ENCODE assay signal across 23 cellular contexts in genomic region chr16:89801800-89802199, GRCh38. TPM values are rescaled to one million over a fixed set of nuclear protein-coding genes. Genes with fewer than 3 reads are reported as not detected.
DNase-seq lines count a peak whose midpoint lies in the region; FAIRE-seq and TF ChIP-seq lines count a peak whose summit lies in the region.
"Had no signal": no experiment of that assay in that cellular context is flagged by ENCODE, and none has a peak within 500 bp of the region (broad histone marks: within the 10 kb centered on the region; RNA-seq: fewer than 3 reads in every experiment).

No MANE protein-coding gene starts in this region.

- DNase-seq in NCI-H446 treated with DMSO at 0.1 percent for 48 hours (lab: John Stamatoyannopoulos, UW) (peak; percentile 45), endothelial cell of umbilical vein (ENCODE audit: low read depth, low spot score) (peak; percentile 64), myocyte (ENCODE audit: low read depth) (peak; percentile 39), lower leg skin (ENCODE audit: low spot score in 2 of 2) (no peak), NCI-H345 treated with DMSO at 0.1 percent for 48 hours (lab: John Stamatoyannopoulos, UW; ENCODE audit: unreplicated experiment) (no peak), substantia nigra (lab: John Stamatoyannopoulos, UW) (no peak)
- DNase-seq: activated CD4-positive, alpha-beta memory T cell treated with anti-CD3 and anti-CD28 coated beads, Interleukin-2, amount 10 ng/mL, durations not matched to agents 7 days and 5 days; activated CD4-positive, CD25-positive, alpha-beta regulatory T cell treated with anti-CD3 and anti-CD28 coated beads, Interleukin-2, amount 50 U/mL, for 72 hours; activated naive CD8-positive, alpha-beta T cell treated with anti-CD3 and anti-CD28 coated beads for 36 hours; central memory CD4-positive, alpha-beta T cell; foreskin keratinocyte; heart right ventricle; NCI-H187; NCI-H2227 treated with DMSO at 0.1 percent for 48 hours; RPMI8226; sigmoid colon; stimulated activated naive B cell treated with anti-CD40 and anti-IgM and Interleukin-4, amounts not matched to agents 10 μg/mL and 1 μg/mL and 100 μg/mL, for 72 hours had no signal

- CTCF ChIA-PET in endothelial cell of umbilical vein (lab: Charles Lee), result interaction anchor here (1.6 to 3.3 kb wide), 3 partner anchors 8 to 59 kb away, joined by 5 to 10 read pairs (median 8); no protein-coding TSS in a partner anchor

- WGBS in lower leg skin, 2 donors, result 86 to 87% methylated on average over 12 of the region's 12 CpGs

- TF ChIP-seq RAD21 in Ishikawa (IDR thresholded peaks at IDR 0.05; ENCODE audit: low read depth), result no peak

- FAIRE-seq in endothelial cell of umbilical vein (lab: Jason Lieb, UNC), result no peak
- FAIRE-seq: endometrium, GM12878 had no signal

- H3K27ac ChIP-seq in endothelial cell of umbilical vein (ENCODE audit: insufficient read depth, low read depth, low read length) (no peak overlapping the region), substantia nigra (ENCODE audit: low read depth, low read length, poor library complexity, severe bottlenecking) (no peak overlapping the region)
- H3K27ac ChIP-seq: ascending aorta, foreskin keratinocyte, heart right ventricle, neutrophil, sigmoid colon, SJSA1 had no signal

- H3K36me3 ChIP-seq in endothelial cell of umbilical vein (ENCODE audit: control insufficient read depth in 2 of 2, extremely low read depth in 1 of 2, insufficient read depth in 2 of 2, low read length in 2 of 2), result peaks cover 0 to 6% of the 10 kb centered on the region in 2 experiments
- H3K36me3 ChIP-seq: ascending aorta, sigmoid colon had no signal

- H3K4me3 ChIP-seq in endothelial cell of umbilical vein (replicated peaks in 1 of 3; ENCODE audit: insufficient read depth in 1 of 3, low read depth in 1 of 3, low read length in 3 of 3) (no peak overlapping the region), lower leg skin (ENCODE audit: low read depth, poor library complexity, severe bottlenecking) (no peak overlapping the region)
- H3K4me3 ChIP-seq: ascending aorta, GM12878, heart right ventricle, sigmoid colon, SJSA1 had no signal

- H3K9me1 ChIP-seq in endothelial cell of umbilical vein (replicated peaks; ENCODE audit: control insufficient read depth, extremely low read depth, insufficient read depth, low read length), result no peaks in the 10 kb centered on the region

- TF ChIP-seq CTCF in endothelial cell of umbilical vein (IDR thresholded peaks at IDR 0.05; ENCODE audit: extremely low read depth in 1 of 2, insufficient read depth in 1 of 2, low read depth in 1 of 2, low read length in 2 of 2) (no peak), lower leg skin (IDR thresholded peaks at IDR 0.05) (no peak)

- H3K9me3 ChIP-seq in endothelial cell of umbilical vein (replicated peaks; ENCODE audit: control insufficient read depth, insufficient read depth, low read length), result no peaks in the 10 kb centered on the region
- H3K9me3 ChIP-seq: ascending aorta, heart right ventricle, neutrophil, sigmoid colon, SJSA1 had no signal

- no peaks in the 10 kb centered on the region for H3K79me2 ChIP-seq in endothelial cell of umbilical vein (ENCODE audit: control insufficient read depth, insufficient read depth, low read length)

- H3K9ac ChIP-seq in endothelial cell of umbilical vein (replicated peaks; ENCODE audit: extremely low read depth, insufficient read depth, low read length), result no peak overlapping the region

- intact Hi-C loops in endothelial cell of umbilical vein (cut with micrococcal nuclease) (no loop called here), lower leg skin (cut with DNase I; ENCODE audit: low total_unique reads) (no loop called here)

- TF ChIP-seq EP300 in Ishikawa (IDR thresholded peaks at IDR 0.05; ENCODE audit: borderline replicate concordance), result no peak

- TF ChIP-seq POLR2A in endothelial cell of umbilical vein (IDR thresholded peaks at IDR 0.05; ENCODE audit: low read depth, low read length) (no peak), lower leg skin (IDR thresholded peaks at IDR 0.05) (no peak)

- H3K27me3 ChIP-seq in endothelial cell of umbilical vein (ENCODE audit: control insufficient read depth in 2 of 2, insufficient read depth in 2 of 2, low read length in 2 of 2), result no peaks in the 10 kb centered on the region
- H3K27me3 ChIP-seq: ascending aorta, foreskin keratinocyte, heart right ventricle, neutrophil, sigmoid colon, SJSA1 had no signal

- POLR2A ChIA-PET in endothelial cell of umbilical vein (lab: Charles Lee), result no interaction called here

- H3K4me1 ChIP-seq in endothelial cell of umbilical vein (ENCODE audit: control insufficient read depth, extremely low read depth, insufficient read depth, low read length), result no peaks in the 10 kb centered on the region
- H3K4me1 ChIP-seq: ascending aorta, foreskin keratinocyte had no signal

- H4K20me1 ChIP-seq in endothelial cell of umbilical vein (replicated peaks; ENCODE audit: control insufficient read depth, extremely low read depth, insufficient read depth, low read length), result no peaks in the 10 kb centered on the region

- no peak overlapping the region for H2AFZ ChIP-seq in endothelial cell of umbilical vein (ENCODE audit: low read depth, low read length)

- H3K4me2 ChIP-seq in endothelial cell of umbilical vein (ENCODE audit: insufficient read depth, low read length), result no peak overlapping the region

- no TSS peak for BruUV-seq in endothelial cell of umbilical vein (replicated peaks; lab: Mats Ljungman, UMichigan)

- dilution Hi-C loops in endothelial cell of umbilical vein (cut with MboI; ENCODE audit: extremely low pct_ligation_motif_present, low sequenced_read_pairs), result no loop called here

TF ChIP-seq in Ishikawa, 13 proteins besides CTCF, POLR2A, EP300 and RAD21 (continues in another document):
- TF ChIP-seq TEAD4 (IDR thresholded peaks at IDR 0.05) (no peak), TCF12 (IDR thresholded peaks at IDR 0.05; ENCODE audit: low read depth) (no peak), NFIC (IDR thresholded peaks at IDR 0.05) (peak; percentile 68), EGR1 (IDR thresholded peaks at IDR 0.05) (no peak), TAF1 (IDR thresholded peaks at IDR 0.05; ENCODE audit: low read depth) (no peak), MAX (IDR thresholded peaks at IDR 0.05) (peak; percentile 23; the same call in 1 of the 2 replicates), CEBPB (IDR thresholded peaks at IDR 0.05) (no peak)

TF ChIP-seq in endothelial cell of umbilical vein, 7 proteins besides CTCF, POLR2A, EP300 and RAD21:
- no peak for TF ChIP-seq JUN (IDR thresholded peaks at IDR 0.05; ENCODE audit: borderline replicate concordance, insufficient read depth, insufficient read length, low read depth)
- no peak for TF ChIP-seq EZH2 (IDR thresholded peaks at IDR 0.05; ENCODE audit: borderline replicate concordance, low read depth, low read length, severe bottlenecking)
- TF ChIP-seq MAX (IDR thresholded peaks at IDR 0.05; ENCODE audit: insufficient read depth, insufficient read length), result no peak
- no peak for TF ChIP-seq GATA2 (IDR thresholded peaks at IDR 0.05; ENCODE audit: insufficient read depth, insufficient read length, low read depth, low read length)
- TF ChIP-seq FOS (IDR thresholded peaks at IDR 0.05; ENCODE audit: borderline replicate concordance, insufficient read depth, low read length), result no peak
- no peak for TF ChIP-seq MYC (IDR thresholded peaks at IDR 0.05; ENCODE audit: low read depth, low read length)
- no peak for TF ChIP-seq POLR2AphosphoS5 (IDR thresholded peaks at IDR 0.05; ENCODE audit: insufficient read depth, low read depth, low read length)

RNA-seq across cellular contexts. Expression of gene FANCA, which starts 14.6 kb away (rescaled TPM):
- total RNA-seq in endothelial cell of umbilical vein (71.9 and 78.7 TPM in 2 replicates), myocyte (3.0 and 4.4 TPM in 2 replicates), lower leg skin (1 to 10 TPM; 2.0 to 5.6 (median 3.8) TPM)
- 33.3 and 34.4 TPM in 2 replicates for polyA plus RNA-seq in endothelial cell of umbilical vein
- 21.6 and 25.0 TPM in 2 replicates for polyA plus RNA-seq in endothelial cell of umbilical vein (2011; cell fraction: cytosol; rRNA removed)
- 220 and 271 TPM in 2 replicates for polyA plus RNA-seq in endothelial cell of umbilical vein (2011; cell fraction: nucleus; rRNA removed)
- 17.6 and 28.9 TPM in 2 replicates for polyA plus RNA-seq in endothelial cell of umbilical vein (2012)
- polyA minus RNA-seq in endothelial cell of umbilical vein, result 64.2 and 73.5 TPM in 2 replicates
- 72.9 TPM for polyA minus RNA-seq in endothelial cell of umbilical vein (2011; cell fraction: cytosol; rRNA and poly(A)+ RNA removed)
- polyA minus RNA-seq in endothelial cell of umbilical vein (2011; cell fraction: nucleus; rRNA and poly(A)+ RNA removed), result 86.6 and 114 TPM in 2 replicates
- polyA plus RNA-seq in myocyte (2012), result 3.3 TPM

RNA-seq across cellular contexts. Expression of gene SPIRE2, which starts 26.5 kb away (rescaled TPM):
- total RNA-seq in endothelial cell of umbilical vein, result 2.4 and 3.1 TPM in 2 replicates
- polyA plus RNA-seq in endothelial cell of umbilical vein, result 1.2 and 1.5 TPM in 2 replicates
- polyA plus RNA-seq in endothelial cell of umbilical vein (2011; cell fraction: cytosol; rRNA removed), result 0.65 and 0.89 TPM in 2 replicates
- polyA plus RNA-seq in endothelial cell of umbilical vein (2011; cell fraction: nucleus; rRNA removed), result 3.6 and 4.0 TPM in 2 replicates
- polyA plus RNA-seq in endothelial cell of umbilical vein (2012), result 1.1 and 2.3 TPM in 2 replicates
- 0.80 and 1.2 TPM in 2 replicates for polyA minus RNA-seq in endothelial cell of umbilical vein
- polyA minus RNA-seq in endothelial cell of umbilical vein (2011; cell fraction: cytosol; rRNA and poly(A)+ RNA removed), result 30.9 TPM
- polyA minus RNA-seq in endothelial cell of umbilical vein (2011; cell fraction: nucleus; rRNA and poly(A)+ RNA removed), result 0.96 and 1.9 TPM in 2 replicates
- total RNA-seq in myocyte, result 2.3 and 2.4 TPM in 2 replicates
- polyA plus RNA-seq in myocyte (2012), result 2.6 TPM
- 1 to 10 TPM; 2.0 to 5.9 (median 3.9) TPM for total RNA-seq in lower leg skin
- total RNA-seq: ascending aorta had no signal

Comparison
In these comparisons a context has a peak if more than half of its experiments do, and no peak if none do; other contexts are left out.
1. DNase-seq: peak in NCI-H446 treated with DMSO at 0.1 percent for 48 hours (single experiment), endothelial cell of umbilical vein (single experiment) and myocyte (single experiment); none in lower leg skin (0 of 2), NCI-H345 treated with DMSO at 0.1 percent for 48 hours (single experiment) and substantia nigra (0 of 49).
2. RNA of gene FANCA, which starts 14.6 kb away (total RNA-seq): 71.9 to 78.7 TPM in endothelial cell of umbilical vein; 2.0 to 5.6 TPM in lower leg skin and 3.0 to 4.4 TPM in myocyte; every median in the first group is over 10 times any median in the second.